In genomic region chr11:60482361-60482760, GRCh38 we compare ENCODE assay signal across 14 cellular contexts.
DNase-seq lines count a peak whose midpoint lies in the region; ATAC-seq and TF ChIP-seq lines count a peak whose summit lies in the region.
"Had no signal": no experiment of that assay in that cellular context is flagged by ENCODE, and none has a peak within 500 bp of the region (broad histone marks: within the 10 kb centered on the region; RNA-seq: fewer than 3 reads in every experiment).

No MANE protein-coding gene starts in this region.

- no peak overlapping the region for H3K4me3 ChIP-seq in HL-60 (replicated peaks; ENCODE audit: insufficient read depth, low read length)
- H3K4me3 ChIP-seq: esophagus muscularis mucosa had no signal

- peak; percentile 62 for DNase-seq in SIG-M5 treated with dmso at 0.1 percent for 504 hours (lab: John Stamatoyannopoulos, UW; ENCODE audit: unreplicated experiment)
- no peak for DNase-seq in SIG-M5 (lab: John Stamatoyannopoulos, UW)
- DNase-seq in HL-60 (ENCODE audit: low read depth in 1 of 2, low spot score in 1 of 2): peak; percentile 32 to 66
- peak; percentile 22 for DNase-seq in SKM-1 treated with dmso at 0.1 percent for 144 hours (lab: John Stamatoyannopoulos, UW; ENCODE audit: unreplicated experiment)
- peak; percentile 12 for DNase-seq in pons (ENCODE audit: low spot score)
- no peak for DNase-seq in iPS-NIHi11 (ENCODE audit: low spot score)
- no peak for DNase-seq in hypothalamus (lab: John Stamatoyannopoulos, UW)
- DNase-seq: mesenchymal stem cell, NCI-H226 had no signal

- H3K27ac ChIP-seq in HL-60 (replicated peaks): peak overlapping the region; percentile 36
- H3K27ac ChIP-seq: 22Rv1, esophagus muscularis mucosa, parathyroid adenoma, VCaP had no signal

- TF ChIP-seq CTCF in HL-60 (IDR thresholded peaks at IDR 0.05; ENCODE audit: insufficient read depth, low read length): no peak

- H3K27me3 ChIP-seq in HL-60 (ENCODE audit: insufficient read depth, poor library complexity, severe bottlenecking): no peaks in the 10 kb centered on the region
- H3K27me3 ChIP-seq: esophagus muscularis mucosa had no signal

- no peak for ATAC-seq in GM18870 (IDR thresholded peaks at IDR 0.05; ENCODE audit: unreplicated experiment)

Comparison
In these comparisons a context has a peak if more than half of its experiments do, and no peak if none do; other contexts are left out.
1. DNase-seq: peak in SIG-M5 treated with dmso at 0.1 percent for 504 hours (single experiment), HL-60 (2 of 2), SKM-1 treated with dmso at 0.1 percent for 144 hours (single experiment) and pons (single experiment); none in SIG-M5 (single experiment), iPS-NIHi11 (single experiment) and hypothalamus (0 of 51).